ENCODE assay signal across 35 cellular contexts in genomic region chr1:62198069-62198780, GRCh38. TPM values are rescaled to one million over a fixed set of nuclear protein-coding genes. Genes with fewer than 3 reads are reported as not detected.
DNase-seq lines count a peak whose midpoint lies in the region; ATAC-seq and TF ChIP-seq lines count a peak whose summit lies in the region.
"Had no signal": no experiment of that assay in that cellular context is flagged by ENCODE, and none has a peak within 500 bp of the region (broad histone marks: within the 10 kb centered on the region; RNA-seq: fewer than 3 reads in every experiment).

No MANE protein-coding gene starts in this region.

- peak overlapping the region; percentile 51 for H2BK120ac ChIP-seq in mesendoderm (ENCODE audit: low read depth, low read length)

- H3K27ac ChIP-seq in heart left ventricle (no peak overlapping the region), mesendoderm (ENCODE audit: low read depth, low read length) (peak overlapping the region; percentile 93)
- H3K27ac ChIP-seq: ascending aorta, lower lobe of right lung, parathyroid adenoma, right atrium auricular region, SK-N-MC, suprapubic skin, upper lobe of right lung had no signal

- H3K27me3 Mint-ChIP-seq in endothelial cell (ENCODE audit: unreplicated experiment) (peaks cover 1% of the 10 kb centered on the region), natural killer cell (ENCODE audit: low read depth in 2 of 2) (peaks cover 22% of the 10 kb centered on the region in 2 donors)
- H3K27me3 Mint-ChIP-seq in T-helper 2 cell treated with Interferon-gamma antibody and Interleukin-4, amounts not matched to agents 5 μg/mL and 100 μg/mL, for 36 hours (ENCODE audit: low read depth) = peaks cover 23% of the 10 kb centered on the region

- H3K9ac ChIP-seq in mesendoderm (ENCODE audit: low read length) = peak overlapping the region; percentile 71
- H3K9ac ChIP-seq: parathyroid adenoma had no signal

- H3K27me3 ChIP-seq in heart left ventricle = peaks cover 8 to 36% (median 22%) of the 10 kb centered on the region in 9 donors
- H3K27me3 ChIP-seq in mesendoderm (ENCODE audit: insufficient read depth, low read length, poor library complexity) = no peaks in the 10 kb centered on the region
- H3K27me3 ChIP-seq: ascending aorta had no signal

- H3K36me3 ChIP-seq in heart left ventricle = no peaks in the 10 kb centered on the region
- peaks cover 3% of the 10 kb centered on the region for H3K36me3 ChIP-seq in mesendoderm (ENCODE audit: control insufficient read depth, insufficient read depth, low read length)
- H3K36me3 ChIP-seq: ascending aorta, lower lobe of right lung, right atrium auricular region, suprapubic skin, upper lobe of right lung had no signal

- peak; percentile 10 for DNase-seq in cardiac septum (ENCODE audit: low spot score)
- DNase-seq in heart left ventricle = no peak
- DNase-seq in endothelial cell (ENCODE audit: low spot score) = no peak
- DNase-seq in mesendoderm = peak; percentile 88
- no peak for DNase-seq in natural killer cell
- no peak for DNase-seq in T-helper 2 cell treated with Interferon-gamma antibody and Interleukin-4, amounts not matched to agents 5 μg/mL and 100 μg/mL, for 36 hours (ENCODE audit: low spot score)
- DNase-seq in activated CD8-positive, alpha-beta memory T cell treated with anti-CD3 and anti-CD28 coated beads, Interleukin-2, amount 50 U/mL, for 4 hours = no peak
- DNase-seq: 8988T; activated gamma-delta T cell treated with Interleukin-2 at 50 U/mL for 16 hours; activated T-cell treated with anti-CD3 and anti-CD28 coated beads, Interleukin-2, amount 50 U/mL, for 4 hours; caudate nucleus; CD4-positive, CD25-positive, alpha-beta regulatory T cell; cortex of kidney; effector memory CD4-positive, alpha-beta T cell; erythroblast; lower lobe of right lung; mucosa of descending colon; MV-4-11; NCI-H1436; NCI-H2081 treated with DMSO at 0.1 percent for 48 hours; NCI-H2227 treated with DMSO at 0.1 percent for 48 hours; NCI-H526; small intestine; stimulated activated naive CD4-positive, alpha-beta T cell treated with Interleukin-2 at 50 U/mL for 16 hours had no signal

- intact Hi-C loops in cardiac septum (cut with DNase I) (no loop called here), heart left ventricle (cut with DNase I) (no loop called here), natural killer cell (cut with micrococcal nuclease) (no loop called here)

- no peaks in the 10 kb centered on the region for H3K79me1 ChIP-seq in mesendoderm (ENCODE audit: low read length)

- peak overlapping the region; percentile 79 for H3K56ac ChIP-seq in mesendoderm (ENCODE audit: low read length)

- H3K9me3 ChIP-seq in heart left ventricle = no peaks in the 10 kb centered on the region
- H3K9me3 ChIP-seq: ascending aorta, lower lobe of right lung, mucosa of descending colon, right atrium auricular region, suprapubic skin, upper lobe of right lung had no signal

- peak overlapping the region; percentile 88 for H4K8ac ChIP-seq in mesendoderm (ENCODE audit: low read depth, low read length)

- peak overlapping the region; percentile 28 for H3K4ac ChIP-seq in mesendoderm (ENCODE audit: low read depth, low read length)

- H3K27ac Mint-ChIP-seq in endothelial cell (ENCODE audit: unreplicated experiment) (peak overlapping the region; percentile 24), natural killer cell (no peak overlapping the region)
- H3K27ac Mint-ChIP-seq in T-helper 2 cell treated with Interferon-gamma antibody and Interleukin-4, amounts not matched to agents 5 μg/mL and 100 μg/mL, for 36 hours = no peak overlapping the region
- H3K27ac Mint-ChIP-seq: CD4-positive, CD25-positive, alpha-beta regulatory T cell; nephron had no signal

- peak overlapping the region; percentile 47 for H2BK5ac ChIP-seq in mesendoderm (ENCODE audit: low read length)

- H3K9me3 Mint-ChIP-seq in endothelial cell (ENCODE audit: unreplicated experiment) (no peaks in the 10 kb centered on the region), natural killer cell (no peaks in the 10 kb centered on the region)
- H3K9me3 Mint-ChIP-seq in T-helper 2 cell treated with Interferon-gamma antibody and Interleukin-4, amounts not matched to agents 5 μg/mL and 100 μg/mL, for 36 hours = no peaks in the 10 kb centered on the region
- H3K9me3 Mint-ChIP-seq: activated T-cell treated with anti-CD3 and anti-CD28 coated beads, Interleukin-2, amount 50 U/mL, for 4 hours had no signal

- 30 to 44% (median 39%) methylated on average over 14 of the region's 14 CpGs for WGBS in heart left ventricle, 4 donors
- WGBS in mesendoderm (ENCODE audit: extremely low coverage, insufficient coverage, low lambda C conversion rate) = no CpG with 5 or more reads among the region's 14 CpGs

- no peak overlapping the region for H2AK5ac ChIP-seq in mesendoderm (ENCODE audit: low read length)

- peak overlapping the region; percentile 65 for H3K4me3 Mint-ChIP-seq in endothelial cell (ENCODE audit: unreplicated experiment)
- no peak overlapping the region for H3K4me3 Mint-ChIP-seq in natural killer cell
- H3K4me3 Mint-ChIP-seq in T-helper 2 cell treated with Interferon-gamma antibody and Interleukin-4, amounts not matched to agents 5 μg/mL and 100 μg/mL, for 36 hours = no peak overlapping the region
- H3K4me3 Mint-ChIP-seq: activated T-cell treated with anti-CD3 and anti-CD28 coated beads, Interleukin-2, amount 50 U/mL, for 4 hours; nephron had no signal

- H3K4me1 ChIP-seq in heart left ventricle (peaks cover 0 to 14% (median 0%) of the 10 kb centered on the region in 12 donors), mesendoderm (ENCODE audit: control insufficient read depth, low read depth, low read length) (peaks cover 1% of the 10 kb centered on the region)
- H3K4me1 ChIP-seq: ascending aorta, lower lobe of right lung, parathyroid adenoma, right atrium auricular region, upper lobe of right lung had no signal

- TF ChIP-seq CTCF in heart left ventricle (IDR thresholded peaks at IDR 0.05) (no peak), endothelial cell (IDR thresholded peaks at IDR 0.05; ENCODE audit: unreplicated experiment) (no peak), natural killer cell (IDR thresholded peaks at IDR 0.05) (no peak)

- no peak overlapping the region for H4K5ac ChIP-seq in mesendoderm (ENCODE audit: low read length)

- H3K4me3 ChIP-seq in heart left ventricle = no peak overlapping the region
- peak overlapping the region; percentile 19 for H3K4me3 ChIP-seq in mesendoderm (ENCODE audit: low read length)
- H3K4me3 ChIP-seq: ascending aorta, lower lobe of right lung, mucosa of descending colon, right atrium auricular region, SK-N-MC, suprapubic skin, upper lobe of right lung had no signal

- H3K4me1 Mint-ChIP-seq in endothelial cell (ENCODE audit: unreplicated experiment) (peaks cover 22% of the 10 kb centered on the region), natural killer cell (peaks cover 0 to 6% of the 10 kb centered on the region in 2 donors)
- H3K4me1 Mint-ChIP-seq in T-helper 2 cell treated with Interferon-gamma antibody and Interleukin-4, amounts not matched to agents 5 μg/mL and 100 μg/mL, for 36 hours (ENCODE audit: low read depth) = no peaks in the 10 kb centered on the region
- H3K4me1 Mint-ChIP-seq: CD4-positive, CD25-positive, alpha-beta regulatory T cell had no signal

- no peak for TF ChIP-seq POLR2A in heart left ventricle (IDR thresholded peaks at IDR 0.05)

- no peak overlapping the region for H3K23ac ChIP-seq in mesendoderm (ENCODE audit: low read length)

- peaks cover 61% of the 10 kb centered on the region for H3K79me2 ChIP-seq in mesendoderm (ENCODE audit: control insufficient read depth, insufficient read depth, low read length)
- H3K79me2 ChIP-seq: parathyroid adenoma had no signal

- peak overlapping the region; percentile 84 for H3K18ac ChIP-seq in mesendoderm (ENCODE audit: low read length)

- H2BK15ac ChIP-seq in mesendoderm (replicated peaks; ENCODE audit: low read depth) = no peak overlapping the region

- ATAC-seq in heart left ventricle = no peak
- ATAC-seq in HG03025 (IDR thresholded peaks at IDR 0.05; ENCODE audit: low FRiP score, unreplicated experiment) = no peak
- no peak for ATAC-seq in natural killer cell
- ATAC-seq: activated T-cell treated with anti-CD3 and anti-CD28 coated beads, Interleukin-2, amount 50 U/mL, for 4 hours; lower lobe of right lung; mucosa of descending colon had no signal

- peak overlapping the region; percentile 47 for H3K4me2 ChIP-seq in mesendoderm (ENCODE audit: low read length)

- H3K36me3 Mint-ChIP-seq in endothelial cell (ENCODE audit: low read depth, unreplicated experiment) (peaks cover 10% of the 10 kb centered on the region), natural killer cell (no peaks in the 10 kb centered on the region)
- no peaks in the 10 kb centered on the region for H3K36me3 Mint-ChIP-seq in T-helper 2 cell treated with Interferon-gamma antibody and Interleukin-4, amounts not matched to agents 5 μg/mL and 100 μg/mL, for 36 hours (ENCODE audit: low read depth)
- H3K36me3 Mint-ChIP-seq: CD4-positive, CD25-positive, alpha-beta regulatory T cell had no signal

RNA-seq across cellular contexts. Expression of gene L1TD1, which starts 3.6 kb away (rescaled TPM):
- total RNA-seq in cardiac septum = 0.67 TPM
- under 1 TPM in 2 of 9 donors, not detected in 7; 0.12 to 0.14 TPM for total RNA-seq in heart left ventricle
- polyA plus RNA-seq in heart left ventricle = under 1 TPM in 1 of 2 donors, not detected in 1; 0.29 TPM
- total RNA-seq in endothelial cell (ENCODE audit: unreplicated experiment) = 50.1 TPM
- 489 TPM for polyA plus RNA-seq in mesendoderm (2013, experiment 1 of 2)
- 482 TPM for polyA plus RNA-seq in mesendoderm (2013, experiment 2 of 2)
- total RNA-seq in natural killer cell = under 1 TPM in 1 of 3 donors, not detected in 2; 0.35 TPM
- total RNA-seq: ascending aorta; CD4-positive, CD25-positive, alpha-beta regulatory T cell; Daoy; HT1080; right atrium auricular region; T-helper 1 cell treated with Interleukin-12 subunit alpha and Interleukin-12 subunit beta and Interleukin-4 antibody, amounts not matched to agents 30 ng/mL and 1 ng/mL, for 36 hours had no signal
- polyA plus RNA-seq: CD4-positive, CD25-positive, alpha-beta regulatory T cell had no signal

Comparison
In these comparisons a context has a peak if more than half of its experiments do, and no peak if none do; other contexts are left out.
1. DNase-seq: peak in cardiac septum (single experiment) and mesendoderm (single experiment); none in heart left ventricle (0 of 5), endothelial cell (single experiment), natural killer cell (single experiment), T-helper 2 cell treated with Interferon-gamma antibody and Interleukin-4, amounts not matched to agents 5 μg/mL and 100 μg/mL, for 36 hours (single experiment) and activated CD8-positive, alpha-beta memory T cell treated with anti-CD3 and anti-CD28 coated beads, Interleukin-2, amount 50 U/mL, for 4 hours (single experiment).
2. RNA of gene L1TD1, which starts 3.6 kb away (total RNA-seq): 50.1 TPM in endothelial cell (single experiment); 0.67 TPM in cardiac septum (single experiment), 0.35 TPM in natural killer cell and 0.12 to 0.14 TPM in heart left ventricle; every median in the first group is over 10 times any median in the second.